Comparison of ENCODE assay signal across 24 cellular contexts in the genomic region with DNA sequence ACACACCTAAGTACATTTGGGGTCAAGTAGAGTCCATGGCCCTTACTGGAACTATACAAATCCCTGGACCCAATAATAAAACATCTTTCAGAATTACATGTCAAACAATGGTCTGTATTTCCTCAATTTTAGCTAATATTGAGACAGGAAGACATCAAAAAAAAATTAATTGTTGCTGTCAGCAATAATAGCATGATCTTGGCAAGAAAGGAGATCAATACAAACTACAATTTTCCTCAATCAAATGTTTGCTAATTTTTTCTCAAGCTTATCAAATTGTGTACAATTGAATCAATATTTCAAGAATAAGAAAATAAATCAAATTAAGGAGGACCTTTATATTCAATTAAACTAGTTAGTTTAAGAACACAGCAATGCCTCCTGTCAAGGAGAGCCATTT.
DNase-seq lines count a peak whose midpoint lies in the region; ATAC-seq and TF ChIP-seq lines count a peak whose summit lies in the region.
"Had no signal": no experiment of that assay in that cellular context is flagged by ENCODE, and none has a peak within 500 bp of the region (broad histone marks: within the 10 kb centered on the region; RNA-seq: fewer than 3 reads in every experiment).

No MANE protein-coding gene starts in this region.

- no peak overlapping the region for H3K4me3 ChIP-seq in Caco-2 (ENCODE audit: low read depth, low read length)
- H3K4me3 ChIP-seq in Loucy (ENCODE audit: low read length, poor library complexity, severe bottlenecking) = no peak overlapping the region
- H3K4me3 ChIP-seq: MG63 had no signal

- DNase-seq in Caco-2 (no peak), mesothelial cell of epicardium (ENCODE audit: low spot score in 2 of 2, unreplicated experiment in 2 of 2) (no peak), NCI-H2081 (lab: John Stamatoyannopoulos, UW) (no peak), GDM1 (lab: John Stamatoyannopoulos, UW) (no peak)
- DNase-seq: DMS53; GF-D8; GOT3; Kasumi-1; MG63; NCI-H1092; NCI-H1436; NCI-H187 treated with DMSO at 0.1 percent for 48 hours; NCI-H510A treated with DMSO at 0.1 percent for 48 hours; NCI-H748 treated with DMSO at 0.1 percent for 48 hours; NK-92 treated with Interleukin-12 subunit alpha and Interleukin-12 subunit beta, amount 100 ng/mL, for 24 hours; SIG-M5 had no signal

- no peaks in the 10 kb centered on the region for H3K9me2 ChIP-seq in Loucy (replicated peaks; ENCODE audit: low read depth, low read length)

- no peak overlapping the region for H2AFZ ChIP-seq in Loucy (ENCODE audit: low read length)

- no peak overlapping the region for H3K4me3 Mint-ChIP-seq in Caco-2 (ENCODE audit: unreplicated experiment)
- no peak overlapping the region for H3K4me3 Mint-ChIP-seq in mesothelial cell of epicardium
- H3K4me3 Mint-ChIP-seq: B cell, CD14-positive monocyte, IgD-negative memory B cell had no signal

- CTCF ChIA-PET in Caco-2 (lab: Charles Lee) = no interaction called here

- TF ChIP-seq CTCF in Caco-2 (IDR thresholded peaks at IDR 0.05; ENCODE audit: insufficient read depth in 1 of 2, low read depth in 1 of 2, low read length in 1 of 2, severe bottlenecking in 1 of 2, unreplicated experiment in 1 of 2) (no peak), Loucy (conservative IDR thresholded peaks at IDR 0.05; ENCODE audit: low read length) (no peak), VCaP (conservative IDR thresholded peaks at IDR 0.05) (no peak), mesothelial cell of epicardium (IDR thresholded peaks at IDR 0.05; ENCODE audit: unreplicated experiment) (no peak)

- H3K9me3 ChIP-seq in Caco-2 = peaks cover 10% of the 10 kb centered on the region; the same call in 1 of the 2 replicates
- H3K9me3 ChIP-seq in Loucy (ENCODE audit: insufficient read depth, low read depth, low read length) = no peaks in the 10 kb centered on the region
- H3K9me3 ChIP-seq: MG63 had no signal

- H3K4me1 Mint-ChIP-seq in Caco-2 (ENCODE audit: low read depth, unreplicated experiment) = peaks cover 48% of the 10 kb centered on the region
- H3K4me1 Mint-ChIP-seq in mesothelial cell of epicardium = peaks cover 42% of the 10 kb centered on the region
- H3K4me1 Mint-ChIP-seq: B cell, IgD-negative memory B cell had no signal

- POLR2A ChIA-PET in Caco-2 (lab: Charles Lee) = no interaction called here

- intact Hi-C loops in Caco-2 (cut with micrococcal nuclease; ENCODE audit: unreplicated experiment) = loop anchor here (2.0 to 5.0 kb wide), 2 partner anchors 17 to 448 kb away; no protein-coding TSS in a partner anchor

- H3K9me3 Mint-ChIP-seq in Caco-2 (ENCODE audit: unreplicated experiment) = no peaks in the 10 kb centered on the region
- H3K9me3 Mint-ChIP-seq in mesothelial cell of epicardium = no peaks in the 10 kb centered on the region

- peaks cover 67% of the 10 kb centered on the region for H3K4me1 ChIP-seq in Caco-2
- H3K4me1 ChIP-seq in Loucy (ENCODE audit: insufficient read depth, low read length, poor library complexity, severe bottlenecking) = peaks cover 26% of the 10 kb centered on the region

- peak overlapping the region; percentile 39 for H3K4me2 ChIP-seq in Loucy (ENCODE audit: low read depth, low read length, poor library complexity, severe bottlenecking)

- no peak overlapping the region for H3K9ac ChIP-seq in Loucy (ENCODE audit: low read depth, low read length, poor library complexity, severe bottlenecking)

- H3K36me3 Mint-ChIP-seq in Caco-2 (ENCODE audit: insufficient read depth, unreplicated experiment) (peaks cover 10% of the 10 kb centered on the region), mesothelial cell of epicardium (no peaks in the 10 kb centered on the region)
- H3K36me3 Mint-ChIP-seq: CD14-positive monocyte, IgD-negative memory B cell had no signal

- no peaks in the 10 kb centered on the region for H3K36me3 ChIP-seq in Caco-2 (ENCODE audit: control insufficient read depth, insufficient read depth, low read length)
- no peaks in the 10 kb centered on the region for H3K36me3 ChIP-seq in Loucy (ENCODE audit: insufficient read depth, low read length)
- H3K36me3 ChIP-seq: MG63 had no signal

- H4K20me1 ChIP-seq in Loucy (ENCODE audit: insufficient read depth, low read length, poor library complexity, severe bottlenecking) = no peaks in the 10 kb centered on the region

- H3K79me2 ChIP-seq in Loucy (ENCODE audit: insufficient read depth, low read length) = no peaks in the 10 kb centered on the region

- no peaks in the 10 kb centered on the region for H3K27me3 ChIP-seq in Caco-2 (replicated peaks; ENCODE audit: control insufficient read depth, insufficient read depth, low read length)
- no peaks in the 10 kb centered on the region for H3K27me3 ChIP-seq in Loucy (ENCODE audit: insufficient read depth, low read length, poor library complexity, severe bottlenecking)
- H3K27me3 ChIP-seq: MG63 had no signal

- BruUV-seq in Caco-2 (replicated peaks; lab: Mats Ljungman, UMichigan) = no TSS peak

- peaks cover 14% of the 10 kb centered on the region for H3F3A ChIP-seq in Loucy (ENCODE audit: low read depth)

- ATAC-seq in GM19452 (IDR thresholded peaks at IDR 0.05; ENCODE audit: unreplicated experiment) (no peak), GM18867 (IDR thresholded peaks at IDR 0.05; ENCODE audit: unreplicated experiment) (no peak)

- peak overlapping the region; percentile 94 for H3K27ac Mint-ChIP-seq in Caco-2 (ENCODE audit: unreplicated experiment)
- peak overlapping the region; percentile 61 for H3K27ac Mint-ChIP-seq in mesothelial cell of epicardium
- H3K27ac Mint-ChIP-seq: B cell, CD14-positive monocyte, IgD-negative memory B cell had no signal

- H3K27me3 Mint-ChIP-seq in Caco-2 (ENCODE audit: insufficient read depth, unreplicated experiment) (no peaks in the 10 kb centered on the region), mesothelial cell of epicardium (ENCODE audit: low read depth) (no peaks in the 10 kb centered on the region)
- H3K27me3 Mint-ChIP-seq: B cell, IgD-negative memory B cell had no signal

- peak overlapping the region; percentile 61 for H3K27ac ChIP-seq in VCaP
- H3K27ac ChIP-seq: RWPE1 had no signal
